ENCODE assay signal across 14 cellular contexts in the genomic region with DNA sequence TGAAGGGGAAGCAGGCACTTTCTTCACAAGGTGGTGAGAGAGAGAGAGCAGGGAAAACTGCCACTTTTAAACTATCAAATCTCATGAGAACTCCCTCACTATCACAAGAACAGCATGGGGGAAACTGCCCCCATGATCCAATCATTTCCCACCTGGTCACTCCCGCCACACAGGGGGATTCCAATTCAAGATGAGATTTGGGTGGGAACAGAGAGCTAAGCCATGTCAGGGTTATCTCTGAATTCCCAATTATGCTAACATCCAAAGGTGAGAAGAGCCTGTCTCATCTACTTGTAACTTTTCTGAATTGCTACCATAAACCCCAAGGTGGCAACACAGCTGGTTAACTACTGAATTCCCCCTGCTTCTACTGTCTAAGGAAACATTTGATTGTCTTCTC.
A peak's percentile ranks its signal among the peaks of the same experiment; 100 is the strongest.
DNase-seq lines count a peak whose midpoint lies in the region; ATAC-seq and TF ChIP-seq lines count a peak whose summit lies in the region.
"Had no signal": no experiment of that assay in that cellular context is flagged by ENCODE, and none has a peak within 500 bp of the region (broad histone marks: within the 10 kb centered on the region; RNA-seq: fewer than 3 reads in every experiment).

No MANE protein-coding gene starts in this region.

- H3K36me3 Mint-ChIP-seq in endodermal cell (ENCODE audit: low read depth) (peaks cover 2% of the 10 kb centered on the region), neural progenitor cell (peaks cover 35% of the 10 kb centered on the region)
- no peaks in the 10 kb centered on the region for H3K36me3 Mint-ChIP-seq in activated T-cell treated with anti-CD3 and anti-CD28 coated beads, Interleukin-2, amount 50 U/mL, for 72 hours (ENCODE audit: insufficient read depth in 2 of 2)
- H3K36me3 Mint-ChIP-seq in T-helper 2 cell treated with Interferon-gamma antibody and Interleukin-4, amounts not matched to agents 5 μg/mL and 100 μg/mL, for 36 hours (ENCODE audit: low read depth), result no peaks in the 10 kb centered on the region
- H3K36me3 Mint-ChIP-seq: CD4-positive, alpha-beta memory T cell had no signal

- no peak overlapping the region for H3K27ac Mint-ChIP-seq in endodermal cell
- no peak overlapping the region for H3K27ac Mint-ChIP-seq in neural progenitor cell
- no peak overlapping the region for H3K27ac Mint-ChIP-seq in activated T-cell treated with anti-CD3 and anti-CD28 coated beads, Interleukin-2, amount 50 U/mL, for 72 hours
- no peak overlapping the region for H3K27ac Mint-ChIP-seq in T-helper 2 cell treated with Interferon-gamma antibody and Interleukin-4, amounts not matched to agents 5 μg/mL and 100 μg/mL, for 36 hours
- H3K27ac Mint-ChIP-seq: CD4-positive, alpha-beta memory T cell had no signal

- peaks cover 38% of the 10 kb centered on the region for H3K27me3 Mint-ChIP-seq in endodermal cell (ENCODE audit: insufficient read depth)
- H3K27me3 Mint-ChIP-seq in neural progenitor cell (ENCODE audit: insufficient read depth, low read depth), result no peaks in the 10 kb centered on the region
- H3K27me3 Mint-ChIP-seq in activated T-cell treated with anti-CD3 and anti-CD28 coated beads, Interleukin-2, amount 50 U/mL, for 72 hours (ENCODE audit: low read depth), result no peaks in the 10 kb centered on the region
- H3K27me3 Mint-ChIP-seq in T-helper 2 cell treated with Interferon-gamma antibody and Interleukin-4, amounts not matched to agents 5 μg/mL and 100 μg/mL, for 36 hours (ENCODE audit: low read depth), result no peaks in the 10 kb centered on the region
- H3K27me3 Mint-ChIP-seq: CD4-positive, alpha-beta memory T cell had no signal

- H3K4me3 ChIP-seq in HUES48 (ENCODE audit: low read depth, low read length) (no peak overlapping the region), endodermal cell (ENCODE audit: low read length) (no peak overlapping the region), neural progenitor cell (no peak overlapping the region)

- H4K20me1 ChIP-seq in neural progenitor cell (ENCODE audit: low read depth), result no peaks in the 10 kb centered on the region

- H3K4me1 Mint-ChIP-seq in endodermal cell (peaks cover 17% of the 10 kb centered on the region), neural progenitor cell (peaks cover 5% of the 10 kb centered on the region)
- H3K4me1 Mint-ChIP-seq in activated T-cell treated with anti-CD3 and anti-CD28 coated beads, Interleukin-2, amount 50 U/mL, for 72 hours (ENCODE audit: low read depth), result no peaks in the 10 kb centered on the region
- H3K4me1 Mint-ChIP-seq in T-helper 2 cell treated with Interferon-gamma antibody and Interleukin-4, amounts not matched to agents 5 μg/mL and 100 μg/mL, for 36 hours (ENCODE audit: low read depth), result no peaks in the 10 kb centered on the region
- H3K4me1 Mint-ChIP-seq: CD4-positive, alpha-beta memory T cell had no signal

- H3K36me3 ChIP-seq in HUES48 (ENCODE audit: control insufficient read depth, insufficient read depth, low read length), result peaks cover 4% of the 10 kb centered on the region; the same call in 1 of the 2 replicates
- no peaks in the 10 kb centered on the region for H3K36me3 ChIP-seq in endodermal cell (ENCODE audit: control insufficient read depth, insufficient read depth, low read length)
- H3K36me3 ChIP-seq in neural progenitor cell, result no peaks in the 10 kb centered on the region

- DNase-seq in endodermal cell, result peak; percentile 80
- DNase-seq in neural progenitor cell (ENCODE audit: low spot score), result peak; percentile 2
- DNase-seq in activated T-cell treated with anti-CD3 and anti-CD28 coated beads, Interleukin-2, amount 50 U/mL, for 72 hours, result no peak
- no peak for DNase-seq in T-helper 2 cell treated with Interferon-gamma antibody and Interleukin-4, amounts not matched to agents 5 μg/mL and 100 μg/mL, for 36 hours (ENCODE audit: low spot score)
- DNase-seq: C1 segment of cervical spinal cord; Calu3; CD4-positive, alpha-beta memory T cell; COR-L47; DMS53; DMS79 treated with DMSO at 0.1 percent for 48 hours; H7; HCEC 1CT had no signal

- H3K9me3 ChIP-seq in HUES48 (ENCODE audit: control insufficient read depth, insufficient read depth, low read length) (no peaks in the 10 kb centered on the region), endodermal cell (ENCODE audit: control insufficient read depth, low read length) (no peaks in the 10 kb centered on the region), neural progenitor cell (ENCODE audit: low read depth) (no peaks in the 10 kb centered on the region)

- WGBS in endodermal cell (ENCODE audit: insufficient coverage in 1 of 2, insufficient read length in 1 of 2), 2 experiments, result 14 to 50% methylated on average over 1 of the region's 1 CpG

- peaks cover 18% of the 10 kb centered on the region for H3K9me3 Mint-ChIP-seq in endodermal cell
- H3K9me3 Mint-ChIP-seq in neural progenitor cell, result peaks cover 14% of the 10 kb centered on the region
- H3K9me3 Mint-ChIP-seq in activated T-cell treated with anti-CD3 and anti-CD28 coated beads, Interleukin-2, amount 50 U/mL, for 72 hours, result peaks cover 10 to 16% of the 10 kb centered on the region in 2 donors
- H3K9me3 Mint-ChIP-seq in T-helper 2 cell treated with Interferon-gamma antibody and Interleukin-4, amounts not matched to agents 5 μg/mL and 100 μg/mL, for 36 hours, result peaks cover 26% of the 10 kb centered on the region

- H2AFZ ChIP-seq in neural progenitor cell (replicated peaks), result no peak overlapping the region

- H3K4me3 Mint-ChIP-seq in endodermal cell (no peak overlapping the region), neural progenitor cell (no peak overlapping the region)
- H3K4me3 Mint-ChIP-seq in activated T-cell treated with anti-CD3 and anti-CD28 coated beads, Interleukin-2, amount 50 U/mL, for 72 hours, result no peak overlapping the region
- no peak overlapping the region for H3K4me3 Mint-ChIP-seq in T-helper 2 cell treated with Interferon-gamma antibody and Interleukin-4, amounts not matched to agents 5 μg/mL and 100 μg/mL, for 36 hours
- H3K4me3 Mint-ChIP-seq: CD4-positive, alpha-beta memory T cell had no signal

- no peaks in the 10 kb centered on the region for H3F3A ChIP-seq in neural progenitor cell (ENCODE audit: low read depth)

- ATAC-seq in activated T-cell treated with anti-CD3 and anti-CD28 coated beads, Interleukin-2, amount 50 U/mL, for 72 hours (replicated peaks in 1 of 2), result no peak
- ATAC-seq in HG02571 (IDR thresholded peaks at IDR 0.05; ENCODE audit: unreplicated experiment), result no peak

- TF ChIP-seq CTCF in endodermal cell (conservative IDR thresholded peaks at IDR 0.05) (no peak), neural progenitor cell (IDR thresholded peaks at IDR 0.05) (no peak)

- H3K27me3 ChIP-seq in HUES48 (ENCODE audit: control insufficient read depth, insufficient read depth, low read length) (no peaks in the 10 kb centered on the region), endodermal cell (ENCODE audit: control insufficient read depth, insufficient read depth, low read length, poor library complexity, severe bottlenecking) (peaks cover 9% of the 10 kb centered on the region), neural progenitor cell (no peaks in the 10 kb centered on the region)

- H3K4me1 ChIP-seq in HUES48 (ENCODE audit: control insufficient read depth, insufficient read depth, low read length) (peaks cover 8% of the 10 kb centered on the region), endodermal cell (ENCODE audit: control insufficient read depth, insufficient read depth, low read length) (peaks cover 5% of the 10 kb centered on the region), neural progenitor cell (peaks cover 14% of the 10 kb centered on the region)

- peak overlapping the region; percentile 36 for H3K4me2 ChIP-seq in neural progenitor cell

- H3K9ac ChIP-seq in HUES48 (ENCODE audit: low read depth, low read length), result no peak overlapping the region
- no peak overlapping the region for H3K9ac ChIP-seq in endodermal cell (ENCODE audit: extremely low read depth, low read length, poor library complexity, severe bottlenecking)
- H3K9ac ChIP-seq in neural progenitor cell, result no peak overlapping the region

- H3K27ac ChIP-seq in HUES48 (ENCODE audit: low read depth, low read length) (peak overlapping the region; percentile 10), endodermal cell (ENCODE audit: low read depth, low read length) (no peak overlapping the region), neural progenitor cell (peak overlapping the region; percentile 64)

- no peaks in the 10 kb centered on the region for H3K79me2 ChIP-seq in neural progenitor cell (ENCODE audit: low read depth)

Comparison
In these comparisons a context has a peak if more than half of its experiments do, and no peak if none do; other contexts are left out.
1. DNase-seq: peak in endodermal cell (single experiment) and neural progenitor cell (single experiment); none in activated T-cell treated with anti-CD3 and anti-CD28 coated beads, Interleukin-2, amount 50 U/mL, for 72 hours (0 of 2) and T-helper 2 cell treated with Interferon-gamma antibody and Interleukin-4, amounts not matched to agents 5 μg/mL and 100 μg/mL, for 36 hours (single experiment).